1 cellular context compared by ENCODE assay signal in the genomic region with DNA sequence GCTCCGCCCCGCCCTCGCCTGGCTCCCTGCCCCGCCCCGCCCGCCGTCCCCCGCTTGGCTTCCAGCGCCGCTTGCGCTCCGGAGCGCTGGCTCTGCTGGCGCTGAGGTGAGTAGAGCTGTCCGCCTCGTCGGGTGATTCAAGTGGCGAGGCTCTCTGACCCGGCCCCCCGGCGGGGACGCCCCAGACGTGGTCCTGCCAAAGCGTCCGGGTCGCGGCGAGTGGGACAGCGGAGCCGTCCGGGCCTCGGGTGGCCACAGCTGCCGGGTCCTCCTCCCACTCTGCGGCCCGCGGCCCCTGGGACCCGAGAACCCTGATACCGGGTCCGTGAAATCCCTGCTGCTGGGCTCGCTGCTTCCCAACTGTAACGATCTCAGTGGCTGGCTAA.
TF ChIP-seq lines count a peak whose summit lies in the region.

A gene (plus strand): TSS at position 46 of the 386 bp plus-strand sequence. CDS start 4,477 bp downstream, outside the sequence.

TF ChIP-seq in K562, 482 proteins besides CTCF, POLR2A, EP300 and RAD21 (continued from another document and continues in another):
- TF ChIP-seq, protein P1, sequence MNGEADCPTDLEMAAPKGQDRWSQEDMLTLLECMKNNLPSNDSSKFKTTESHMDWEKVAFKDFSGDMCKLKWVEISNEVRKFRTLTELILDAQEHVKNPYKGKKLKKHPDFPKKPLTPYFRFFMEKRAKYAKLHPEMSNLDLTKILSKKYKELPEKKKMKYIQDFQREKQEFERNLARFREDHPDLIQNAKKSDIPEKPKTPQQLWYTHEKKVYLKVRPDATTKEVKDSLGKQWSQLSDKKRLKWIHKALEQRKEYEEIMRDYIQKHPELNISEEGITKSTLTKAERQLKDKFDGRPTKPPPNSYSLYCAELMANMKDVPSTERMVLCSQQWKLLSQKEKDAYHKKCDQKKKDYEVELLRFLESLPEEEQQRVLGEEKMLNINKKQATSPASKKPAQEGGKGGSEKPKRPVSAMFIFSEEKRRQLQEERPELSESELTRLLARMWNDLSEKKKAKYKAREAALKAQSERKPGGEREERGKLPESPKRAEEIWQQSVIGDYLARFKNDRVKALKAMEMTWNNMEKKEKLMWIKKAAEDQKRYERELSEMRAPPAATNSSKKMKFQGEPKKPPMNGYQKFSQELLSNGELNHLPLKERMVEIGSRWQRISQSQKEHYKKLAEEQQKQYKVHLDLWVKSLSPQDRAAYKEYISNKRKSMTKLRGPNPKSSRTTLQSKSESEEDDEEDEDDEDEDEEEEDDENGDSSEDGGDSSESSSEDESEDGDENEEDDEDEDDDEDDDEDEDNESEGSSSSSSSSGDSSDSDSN (IDR thresholded peaks at IDR 0.05; ENCODE audit: borderline replicate concordance in 1 of 2, low read depth in 2 of 2, low read length in 2 of 2) = peak in 1 of 2 experiments; percentile 51; a peak in 1 of 4 replicates
- TF ChIP-seq HMGN3 (IDR thresholded peaks at IDR 0.05; ENCODE audit: borderline replicate concordance, extremely low read depth, insufficient read length, low read depth, low read length) = peak; percentile 74
- peak; percentile 49 for TF ChIP-seq GABPA (tag; conservative IDR thresholded peaks at IDR 0.05; ENCODE audit: low read depth)
- TF ChIP-seq TGIF2 (CRISPR knock-in tag; IDR thresholded peaks at IDR 0.05) = no peak
- TF ChIP-seq NFIC (IDR thresholded peaks at IDR 0.05) = peak; percentile 62
- no peak for TF ChIP-seq SRSF9 (IDR thresholded peaks at IDR 0.05; ENCODE audit: borderline replicate concordance, low read depth, low read length)
- TF ChIP-seq TBL1XR1 (IDR thresholded peaks at IDR 0.05; ENCODE audit: low read length in 2 of 2) = no peak
- TF ChIP-seq RBFOX2 (IDR thresholded peaks at IDR 0.05; ENCODE audit: low read depth, low read length) = peak; percentile 52; the same call in 1 of the 2 replicates
- TF ChIP-seq, protein P2, sequence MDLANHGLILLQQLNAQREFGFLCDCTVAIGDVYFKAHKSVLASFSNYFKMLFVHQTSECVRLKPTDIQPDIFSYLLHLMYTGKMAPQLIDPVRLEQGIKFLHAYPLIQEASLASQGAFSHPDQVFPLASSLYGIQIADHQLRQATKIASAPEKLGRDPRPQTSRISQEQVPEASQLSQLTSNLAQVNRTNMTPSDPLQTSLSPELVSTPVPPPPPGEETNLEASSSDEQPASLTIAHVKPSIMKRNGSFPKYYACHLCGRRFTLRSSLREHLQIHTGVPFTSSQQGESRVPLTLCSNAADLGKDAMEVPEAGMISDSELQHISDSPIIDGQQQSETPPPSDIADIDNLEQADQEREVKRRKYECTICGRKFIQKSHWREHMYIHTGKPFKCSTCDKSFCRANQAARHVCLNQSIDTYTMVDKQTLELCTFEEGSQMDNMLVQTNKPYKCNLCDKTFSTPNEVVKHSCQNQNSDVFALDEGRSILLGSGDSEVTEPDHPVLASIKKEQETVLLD (IDR thresholded peaks at IDR 0.05) = no peak
- peak; percentile 40 for TF ChIP-seq PHF20 (IDR thresholded peaks at IDR 0.05; ENCODE audit: partially characterized antibody)
- TF ChIP-seq PHF8 (IDR thresholded peaks at IDR 0.05; ENCODE audit: borderline replicate concordance, low read length) = peak; percentile 71; the same call in 1 of the 2 replicates
- peak; percentile 79 for TF ChIP-seq HNRNPLL (IDR thresholded peaks at IDR 0.05; ENCODE audit: low read depth, low read length, poor library complexity, severe bottlenecking)
- no peak for TF ChIP-seq MTA2 (IDR thresholded peaks at IDR 0.05; ENCODE audit: low read depth)
- TF ChIP-seq ERF (CRISPR knock-in tag; IDR thresholded peaks at IDR 0.05) = 0 out of 2 replicates have a peak, but pooled peaks have one; percentile 68
- 0 out of 2 replicates have a peak, but pooled peaks have one; percentile 78 for TF ChIP-seq ZNF282 (CRISPR knock-in tag; IDR thresholded peaks at IDR 0.05)
- peak; percentile 71 for TF ChIP-seq ZFX (CRISPR knock-in tag; IDR thresholded peaks at IDR 0.05)
- peak; percentile 84 for TF ChIP-seq POLR2G (IDR thresholded peaks at IDR 0.05; ENCODE audit: low read depth, low read length)
- TF ChIP-seq, protein P3, sequence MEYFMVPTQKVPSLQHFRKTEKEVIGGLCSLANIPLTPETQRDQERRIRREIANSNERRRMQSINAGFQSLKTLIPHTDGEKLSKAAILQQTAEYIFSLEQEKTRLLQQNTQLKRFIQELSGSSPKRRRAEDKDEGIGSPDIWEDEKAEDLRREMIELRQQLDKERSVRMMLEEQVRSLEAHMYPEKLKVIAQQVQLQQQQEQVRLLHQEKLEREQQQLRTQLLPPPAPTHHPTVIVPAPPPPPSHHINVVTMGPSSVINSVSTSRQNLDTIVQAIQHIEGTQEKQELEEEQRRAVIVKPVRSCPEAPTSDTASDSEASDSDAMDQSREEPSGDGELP (CRISPR knock-in tag; IDR thresholded peaks at IDR 0.05; ENCODE audit: borderline replicate concordance) = peak; percentile 48; the same call in 1 of the 2 replicates
- 0 out of 2 replicates have a peak, but pooled peaks have one; percentile 9 for TF ChIP-seq CBX1 (IDR thresholded peaks at IDR 0.05; ENCODE audit: low read depth)
- TF ChIP-seq STAT5B (CRISPR knock-in tag; IDR thresholded peaks at IDR 0.05) = no peak
- TF ChIP-seq, protein P4, sequence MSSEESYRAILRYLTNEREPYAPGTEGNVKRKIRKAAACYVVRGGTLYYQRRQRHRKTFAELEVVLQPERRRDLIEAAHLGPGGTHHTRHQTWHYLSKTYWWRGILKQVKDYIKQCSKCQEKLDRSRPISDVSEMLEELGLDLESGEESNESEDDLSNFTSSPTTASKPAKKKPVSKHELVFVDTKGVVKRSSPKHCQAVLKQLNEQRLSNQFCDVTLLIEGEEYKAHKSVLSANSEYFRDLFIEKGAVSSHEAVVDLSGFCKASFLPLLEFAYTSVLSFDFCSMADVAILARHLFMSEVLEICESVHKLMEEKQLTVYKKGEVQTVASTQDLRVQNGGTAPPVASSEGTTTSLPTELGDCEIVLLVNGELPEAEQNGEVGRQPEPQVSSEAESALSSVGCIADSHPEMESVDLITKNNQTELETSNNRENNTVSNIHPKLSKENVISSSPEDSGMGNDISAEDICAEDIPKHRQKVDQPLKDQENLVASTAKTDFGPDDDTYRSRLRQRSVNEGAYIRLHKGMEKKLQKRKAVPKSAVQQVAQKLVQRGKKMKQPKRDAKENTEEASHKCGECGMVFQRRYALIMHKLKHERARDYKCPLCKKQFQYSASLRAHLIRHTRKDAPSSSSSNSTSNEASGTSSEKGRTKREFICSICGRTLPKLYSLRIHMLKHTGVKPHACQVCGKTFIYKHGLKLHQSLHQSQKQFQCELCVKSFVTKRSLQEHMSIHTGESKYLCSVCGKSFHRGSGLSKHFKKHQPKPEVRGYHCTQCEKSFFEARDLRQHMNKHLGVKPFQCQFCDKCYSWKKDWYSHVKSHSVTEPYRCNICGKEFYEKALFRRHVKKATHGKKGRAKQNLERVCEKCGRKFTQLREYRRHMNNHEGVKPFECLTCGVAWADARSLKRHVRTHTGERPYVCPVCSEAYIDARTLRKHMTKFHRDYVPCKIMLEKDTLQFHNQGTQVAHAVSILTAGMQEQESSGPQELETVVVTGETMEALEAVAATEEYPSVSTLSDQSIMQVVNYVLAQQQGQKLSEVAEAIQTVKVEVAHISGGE (CRISPR knock-in tag; IDR thresholded peaks at IDR 0.05) = peak in 1 of 3 experiments; percentile 28; a peak in 2 of 6 replicates
- 0 out of 2 replicates have a peak, but pooled peaks have one; percentile 16 for TF ChIP-seq ELF1 (tag; IDR thresholded peaks at IDR 0.05)
- TF ChIP-seq GATAD2A (IDR thresholded peaks at IDR 0.05) = 0 out of 2 replicates have a peak, but pooled peaks have one; percentile 38
- peak in 1 of 2 experiments; percentile 87; a peak in 1 of 4 replicates for TF ChIP-seq MAZ (CRISPR knock-in tag; conservative IDR thresholded peaks at IDR 0.05 in 1 of 2, IDR thresholded peaks at IDR 0.05 in 1 of 2)
- TF ChIP-seq, protein P5, sequence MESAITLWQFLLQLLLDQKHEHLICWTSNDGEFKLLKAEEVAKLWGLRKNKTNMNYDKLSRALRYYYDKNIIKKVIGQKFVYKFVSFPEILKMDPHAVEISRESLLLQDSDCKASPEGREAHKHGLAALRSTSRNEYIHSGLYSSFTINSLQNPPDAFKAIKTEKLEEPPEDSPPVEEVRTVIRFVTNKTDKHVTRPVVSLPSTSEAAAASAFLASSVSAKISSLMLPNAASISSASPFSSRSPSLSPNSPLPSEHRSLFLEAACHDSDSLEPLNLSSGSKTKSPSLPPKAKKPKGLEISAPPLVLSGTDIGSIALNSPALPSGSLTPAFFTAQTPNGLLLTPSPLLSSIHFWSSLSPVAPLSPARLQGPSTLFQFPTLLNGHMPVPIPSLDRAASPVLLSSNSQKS (CRISPR knock-in tag; IDR thresholded peaks at IDR 0.05) = no peak
- peak; percentile 18; the same call in 1 of the 2 replicates for TF ChIP-seq SMAD4 (CRISPR knock-in tag; conservative IDR thresholded peaks at IDR 0.05)
- TF ChIP-seq, protein P6, sequence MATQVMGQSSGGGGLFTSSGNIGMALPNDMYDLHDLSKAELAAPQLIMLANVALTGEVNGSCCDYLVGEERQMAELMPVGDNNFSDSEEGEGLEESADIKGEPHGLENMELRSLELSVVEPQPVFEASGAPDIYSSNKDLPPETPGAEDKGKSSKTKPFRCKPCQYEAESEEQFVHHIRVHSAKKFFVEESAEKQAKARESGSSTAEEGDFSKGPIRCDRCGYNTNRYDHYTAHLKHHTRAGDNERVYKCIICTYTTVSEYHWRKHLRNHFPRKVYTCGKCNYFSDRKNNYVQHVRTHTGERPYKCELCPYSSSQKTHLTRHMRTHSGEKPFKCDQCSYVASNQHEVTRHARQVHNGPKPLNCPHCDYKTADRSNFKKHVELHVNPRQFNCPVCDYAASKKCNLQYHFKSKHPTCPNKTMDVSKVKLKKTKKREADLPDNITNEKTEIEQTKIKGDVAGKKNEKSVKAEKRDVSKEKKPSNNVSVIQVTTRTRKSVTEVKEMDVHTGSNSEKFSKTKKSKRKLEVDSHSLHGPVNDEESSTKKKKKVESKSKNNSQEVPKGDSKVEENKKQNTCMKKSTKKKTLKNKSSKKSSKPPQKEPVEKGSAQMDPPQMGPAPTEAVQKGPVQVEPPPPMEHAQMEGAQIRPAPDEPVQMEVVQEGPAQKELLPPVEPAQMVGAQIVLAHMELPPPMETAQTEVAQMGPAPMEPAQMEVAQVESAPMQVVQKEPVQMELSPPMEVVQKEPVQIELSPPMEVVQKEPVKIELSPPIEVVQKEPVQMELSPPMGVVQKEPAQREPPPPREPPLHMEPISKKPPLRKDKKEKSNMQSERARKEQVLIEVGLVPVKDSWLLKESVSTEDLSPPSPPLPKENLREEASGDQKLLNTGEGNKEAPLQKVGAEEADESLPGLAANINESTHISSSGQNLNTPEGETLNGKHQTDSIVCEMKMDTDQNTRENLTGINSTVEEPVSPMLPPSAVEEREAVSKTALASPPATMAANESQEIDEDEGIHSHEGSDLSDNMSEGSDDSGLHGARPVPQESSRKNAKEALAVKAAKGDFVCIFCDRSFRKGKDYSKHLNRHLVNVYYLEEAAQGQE (CRISPR knock-in tag; IDR thresholded peaks at IDR 0.05; ENCODE audit: low read depth) = peak; percentile 53; the same call in 1 of the 2 replicates
- TF ChIP-seq CCNT2 (IDR thresholded peaks at IDR 0.05; ENCODE audit: borderline replicate concordance, extremely low read depth, insufficient read length, low read depth, low read length) = peak; percentile 50
- peak; percentile 63 for TF ChIP-seq CXXC5 (CRISPR knock-in tag; IDR thresholded peaks at IDR 0.05)
- TF ChIP-seq, protein P7, sequence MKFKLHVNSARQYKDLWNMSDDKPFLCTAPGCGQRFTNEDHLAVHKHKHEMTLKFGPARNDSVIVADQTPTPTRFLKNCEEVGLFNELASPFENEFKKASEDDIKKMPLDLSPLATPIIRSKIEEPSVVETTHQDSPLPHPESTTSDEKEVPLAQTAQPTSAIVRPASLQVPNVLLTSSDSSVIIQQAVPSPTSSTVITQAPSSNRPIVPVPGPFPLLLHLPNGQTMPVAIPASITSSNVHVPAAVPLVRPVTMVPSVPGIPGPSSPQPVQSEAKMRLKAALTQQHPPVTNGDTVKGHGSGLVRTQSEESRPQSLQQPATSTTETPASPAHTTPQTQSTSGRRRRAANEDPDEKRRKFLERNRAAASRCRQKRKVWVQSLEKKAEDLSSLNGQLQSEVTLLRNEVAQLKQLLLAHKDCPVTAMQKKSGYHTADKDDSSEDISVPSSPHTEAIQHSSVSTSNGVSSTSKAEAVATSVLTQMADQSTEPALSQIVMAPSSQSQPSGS (CRISPR knock-in tag; IDR thresholded peaks at IDR 0.05) = no peak
- TF ChIP-seq SUPT5H (IDR thresholded peaks at IDR 0.05) = no peak
- TF ChIP-seq KDM2B (CRISPR knock-in tag; IDR thresholded peaks at IDR 0.05) = 0 out of 2 replicates have a peak, but pooled peaks have one; percentile 56
- TF ChIP-seq ZNF699 (CRISPR knock-in tag; IDR thresholded peaks at IDR 0.05; ENCODE audit: insufficient replicate concordance) = no peak
- TF ChIP-seq, protein P8, sequence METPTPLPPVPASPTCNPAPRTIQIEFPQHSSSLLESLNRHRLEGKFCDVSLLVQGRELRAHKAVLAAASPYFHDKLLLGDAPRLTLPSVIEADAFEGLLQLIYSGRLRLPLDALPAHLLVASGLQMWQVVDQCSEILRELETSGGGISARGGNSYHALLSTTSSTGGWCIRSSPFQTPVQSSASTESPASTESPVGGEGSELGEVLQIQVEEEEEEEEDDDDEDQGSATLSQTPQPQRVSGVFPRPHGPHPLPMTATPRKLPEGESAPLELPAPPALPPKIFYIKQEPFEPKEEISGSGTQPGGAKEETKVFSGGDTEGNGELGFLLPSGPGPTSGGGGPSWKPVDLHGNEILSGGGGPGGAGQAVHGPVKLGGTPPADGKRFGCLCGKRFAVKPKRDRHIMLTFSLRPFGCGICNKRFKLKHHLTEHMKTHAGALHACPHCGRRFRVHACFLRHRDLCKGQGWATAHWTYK (CRISPR knock-in tag; IDR thresholded peaks at IDR 0.05) = peak; percentile 29; the same call in 1 of the 2 replicates
- TF ChIP-seq DMBX1 (CRISPR knock-in tag; IDR thresholded peaks at IDR 0.05; ENCODE audit: borderline replicate concordance) = 0 out of 2 replicates have a peak, but pooled peaks have one; percentile 16
- TF ChIP-seq, protein P9, sequence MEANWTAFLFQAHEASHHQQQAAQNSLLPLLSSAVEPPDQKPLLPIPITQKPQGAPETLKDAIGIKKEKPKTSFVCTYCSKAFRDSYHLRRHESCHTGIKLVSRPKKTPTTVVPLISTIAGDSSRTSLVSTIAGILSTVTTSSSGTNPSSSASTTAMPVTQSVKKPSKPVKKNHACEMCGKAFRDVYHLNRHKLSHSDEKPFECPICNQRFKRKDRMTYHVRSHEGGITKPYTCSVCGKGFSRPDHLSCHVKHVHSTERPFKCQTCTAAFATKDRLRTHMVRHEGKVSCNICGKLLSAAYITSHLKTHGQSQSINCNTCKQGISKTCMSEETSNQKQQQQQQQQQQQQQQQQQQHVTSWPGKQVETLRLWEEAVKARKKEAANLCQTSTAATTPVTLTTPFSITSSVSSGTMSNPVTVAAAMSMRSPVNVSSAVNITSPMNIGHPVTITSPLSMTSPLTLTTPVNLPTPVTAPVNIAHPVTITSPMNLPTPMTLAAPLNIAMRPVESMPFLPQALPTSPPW (CRISPR knock-in tag; IDR thresholded peaks at IDR 0.05) = peak; percentile 93
- TF ChIP-seq, protein P10, sequence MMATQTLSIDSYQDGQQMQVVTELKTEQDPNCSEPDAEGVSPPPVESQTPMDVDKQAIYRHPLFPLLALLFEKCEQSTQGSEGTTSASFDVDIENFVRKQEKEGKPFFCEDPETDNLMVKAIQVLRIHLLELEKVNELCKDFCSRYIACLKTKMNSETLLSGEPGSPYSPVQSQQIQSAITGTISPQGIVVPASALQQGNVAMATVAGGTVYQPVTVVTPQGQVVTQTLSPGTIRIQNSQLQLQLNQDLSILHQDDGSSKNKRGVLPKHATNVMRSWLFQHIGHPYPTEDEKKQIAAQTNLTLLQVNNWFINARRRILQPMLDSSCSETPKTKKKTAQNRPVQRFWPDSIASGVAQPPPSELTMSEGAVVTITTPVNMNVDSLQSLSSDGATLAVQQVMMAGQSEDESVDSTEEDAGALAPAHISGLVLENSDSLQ (IDR thresholded peaks at IDR 0.05) = no peak
- TF ChIP-seq SOX6 (IDR thresholded peaks at IDR 0.05) = no peak
